Comparison of ENCODE assay signal across 10 cellular contexts in the genomic region with DNA sequence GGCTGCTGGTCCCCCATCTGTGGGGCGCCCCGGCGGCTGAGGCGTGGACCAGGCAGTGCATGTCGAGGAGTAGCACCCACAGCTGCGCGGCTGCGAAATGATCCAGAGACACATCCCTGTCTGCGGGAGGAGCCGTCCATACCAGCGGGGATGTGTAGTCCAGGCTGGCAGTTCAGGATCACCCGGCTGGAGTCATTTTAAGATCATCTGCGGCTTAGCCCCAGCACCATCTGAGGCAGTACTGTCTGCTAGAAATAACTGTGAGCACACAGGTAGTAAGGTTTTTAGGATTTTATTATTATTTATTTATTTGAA. TPM values are rescaled to one million over a fixed set of nuclear protein-coding genes. Genes with fewer than 3 reads are reported as not detected.
DNase-seq lines count a peak whose midpoint lies in the region; TF ChIP-seq lines count a peak whose summit lies in the region.
"Had no signal": no experiment of that assay in that cellular context is flagged by ENCODE, and none has a peak within 500 bp of the region (broad histone marks: within the 10 kb centered on the region; RNA-seq: fewer than 3 reads in every experiment).

No MANE protein-coding gene starts in this region.

- H2BK15ac ChIP-seq in neuronal stem cell (ENCODE audit: low read length), result no peak overlapping the region

- H2BK12ac ChIP-seq in neuronal stem cell (ENCODE audit: low read length), result no peak overlapping the region

- no CpG with 5 or more reads among the region's 13 CpGs for WGBS in neuronal stem cell (ENCODE audit: extremely low coverage in 2 of 2, insufficient read length in 2 of 2, insufficient replicate concordance in 1 of 2), 2 donors

- H4K91ac ChIP-seq in neuronal stem cell (ENCODE audit: low read depth, low read length, poor library complexity), result no peak overlapping the region

- intact Hi-C loops in breast epithelium (cut with DNase I; ENCODE audit: low total_unique reads), result loop anchor here (10.0 kb wide), 1 partner anchor 186 kb away; the partner anchor contains the start of genes IZUMO4 and MOB3A

- peaks cover 41% of the 10 kb centered on the region for H3K79me1 ChIP-seq in neuronal stem cell (ENCODE audit: low read depth, low read length)

- H3K4me1 ChIP-seq in BLaER1 treated with 17β-estradiol and CSF1 and Interleukin-3, amounts not matched to agents 10 nM and 100 nM, result peaks cover 62 to 81% (median 75%) of the 10 kb centered on the region in 10 experiments
- H3K4me1 ChIP-seq in breast epithelium (peaks cover 11 to 13% of the 10 kb centered on the region in 2 donors), neuronal stem cell (ENCODE audit: control insufficient read depth in 2 of 2, insufficient read depth in 1 of 2, low read depth in 1 of 2, low read length in 2 of 2) (peaks cover 7 to 16% of the 10 kb centered on the region in 2 donors)

- DNase-seq in breast epithelium (ENCODE audit: low spot score in 2 of 2), result no peak
- DNase-seq in neuronal stem cell (ENCODE audit: low spot score), result no peak
- DNase-seq in GM19238 (ENCODE audit: insufficient read length, low spot score), result no peak
- no peak for DNase-seq in SIG-M5 treated with dmso at 0.1 percent for 504 hours (lab: John Stamatoyannopoulos, UW; ENCODE audit: unreplicated experiment)
- DNase-seq in GM20000 (ENCODE audit: low spot score), result no peak
- DNase-seq: DMS 273 treated with DMSO at 0.1 percent for 48 hours, NCI-H1417, NCI-H510A, nephron progenitor cell had no signal

- TF ChIP-seq POLR2A in breast epithelium (IDR thresholded peaks at IDR 0.05), result no peak

- H3K4ac ChIP-seq in neuronal stem cell (ENCODE audit: low read length), result no peak overlapping the region

- no peaks in the 10 kb centered on the region for H3K9me3 ChIP-seq in BLaER1 treated with 17β-estradiol and CSF1 and Interleukin-3, amounts not matched to agents 10 nM and 100 nM (replicated peaks in 1 of 11)
- H3K9me3 ChIP-seq in breast epithelium, result no peaks in the 10 kb centered on the region
- peaks cover 0 to 4% of the 10 kb centered on the region in 2 donors for H3K9me3 ChIP-seq in neuronal stem cell (replicated peaks in 1 of 2; ENCODE audit: control insufficient read depth in 2 of 2, insufficient read depth in 1 of 2, low read depth in 1 of 2, low read length in 2 of 2)

- peak overlapping the region in 2 of 10 experiments; percentile 9 to 21; a peak in 2 of 20 replicates for H3K4me3 ChIP-seq in BLaER1 treated with 17β-estradiol and CSF1 and Interleukin-3, amounts not matched to agents 10 nM and 100 nM
- H3K4me3 ChIP-seq in breast epithelium (peak overlapping the region in 2 of 3 donors; percentile 32 to 52), neuronal stem cell (ENCODE audit: low read length in 2 of 2) (no peak overlapping the region)

- peaks cover 64 to 78% (median 68%) of the 10 kb centered on the region in 11 experiments for H4K20me1 ChIP-seq in BLaER1 treated with 17β-estradiol and CSF1 and Interleukin-3, amounts not matched to agents 10 nM and 100 nM

- H3K14ac ChIP-seq in neuronal stem cell (ENCODE audit: low read length), result peak overlapping the region; percentile 71

- peak overlapping the region; percentile 36 to 91 (median 64); a peak in 20 of 22 replicates for H3K9ac ChIP-seq in BLaER1 treated with 17β-estradiol and CSF1 and Interleukin-3, amounts not matched to agents 10 nM and 100 nM
- H3K9ac ChIP-seq in neuronal stem cell (ENCODE audit: low read depth, low read length, poor library complexity), result no peak overlapping the region

- H3K4me2 ChIP-seq in BLaER1 treated with 17β-estradiol and CSF1 and Interleukin-3, amounts not matched to agents 10 nM and 100 nM, result peak overlapping the region; percentile 82 to 97 (median 95)
- no peak overlapping the region for H3K4me2 ChIP-seq in neuronal stem cell (ENCODE audit: insufficient read depth, low read length, poor library complexity, severe bottlenecking)

- H3K36me3 ChIP-seq in BLaER1 treated with 17β-estradiol and CSF1 and Interleukin-3, amounts not matched to agents 10 nM and 100 nM, result peaks cover 16 to 33% (median 23%) of the 10 kb centered on the region in 11 experiments
- no peaks in the 10 kb centered on the region for H3K36me3 ChIP-seq in breast epithelium
- peaks cover 15 to 51% of the 10 kb centered on the region in 2 donors for H3K36me3 ChIP-seq in neuronal stem cell (replicated peaks in 1 of 2; ENCODE audit: control insufficient read depth in 2 of 2, insufficient read depth in 2 of 2, low read length in 2 of 2)

- H3K23ac ChIP-seq in neuronal stem cell (ENCODE audit: low read depth, low read length, poor library complexity), result peak overlapping the region; percentile 85

- peak overlapping the region in 8 of 11 experiments; percentile 9 to 92 (median 34); a peak in 8 of 22 replicates for H3K27ac ChIP-seq in BLaER1 treated with 17β-estradiol and CSF1 and Interleukin-3, amounts not matched to agents 10 nM and 100 nM
- H3K27ac ChIP-seq in breast epithelium (peak overlapping the region; percentile 93 to 94), neuronal stem cell (replicated peaks; ENCODE audit: low read length) (no peak overlapping the region)

- H2BK120ac ChIP-seq in neuronal stem cell (ENCODE audit: low read depth, low read length), result no peak overlapping the region

- H2AK5ac ChIP-seq in neuronal stem cell (ENCODE audit: low read depth, low read length), result peak overlapping the region; percentile 43

- H3K27me3 ChIP-seq in BLaER1 treated with 17β-estradiol and CSF1 and Interleukin-3, amounts not matched to agents 10 nM and 100 nM, result no peaks in the 10 kb centered on the region
- H3K27me3 ChIP-seq in breast epithelium (no peaks in the 10 kb centered on the region), neuronal stem cell (ENCODE audit: control insufficient read depth in 3 of 3, insufficient read depth in 3 of 3, low read depth in 1 of 3, low read length in 3 of 3) (no peaks in the 10 kb centered on the region)

- no peak overlapping the region for H4K8ac ChIP-seq in neuronal stem cell (ENCODE audit: low read depth, low read length)

- no peak overlapping the region for H3K18ac ChIP-seq in neuronal stem cell (ENCODE audit: low read length)

- TF ChIP-seq CTCF in breast epithelium (IDR thresholded peaks at IDR 0.05) (no peak), GM20000 (IDR thresholded peaks at IDR 0.05; ENCODE audit: extremely low read depth, missing control alignments) (no peak)

- H2BK5ac ChIP-seq in neuronal stem cell (ENCODE audit: low read length), result peak overlapping the region; percentile 53

- no peak overlapping the region for H2AFZ ChIP-seq in neuronal stem cell (ENCODE audit: low read length)

RNA-seq across cellular contexts. Expression of gene ADAT3, which starts 3.1 kb away (rescaled TPM):
- 1 to 10 TPM; 1.1 to 5.4 (median 4.9) TPM for total RNA-seq in breast epithelium
- 4.4 TPM for polyA plus RNA-seq in neuronal stem cell (2013, experiment 1 of 2)
- 3.8 TPM for polyA plus RNA-seq in neuronal stem cell (2013, experiment 2 of 2)

RNA-seq across cellular contexts. Expression of gene SCAMP4, which starts 3.1 kb away (rescaled TPM):
- 10 to 100 TPM; 41.4 to 66.6 (median 44.6) TPM for total RNA-seq in breast epithelium
- 49.3 TPM for polyA plus RNA-seq in neuronal stem cell (2013, experiment 1 of 2)
- 49.1 TPM for polyA plus RNA-seq in neuronal stem cell (2013, experiment 2 of 2)

RNA-seq across cellular contexts. Expression of gene ABHD17A, which starts 23.0 kb away (rescaled TPM):
- 10 to 100 TPM; 62.4 to 81.3 (median 76.0) TPM for total RNA-seq in breast epithelium
- 44.4 TPM for polyA plus RNA-seq in neuronal stem cell (2013, experiment 1 of 2)
- polyA plus RNA-seq in neuronal stem cell (2013, experiment 2 of 2), result 44.1 TPM

RNA-seq across cellular contexts. Expression of gene CSNK1G2, which starts 32.7 kb away (rescaled TPM):
- total RNA-seq in breast epithelium, result 10 to 100 TPM; 31.5 to 76.7 (median 68.2) TPM
- polyA plus RNA-seq in neuronal stem cell (2013, experiment 1 of 2), result 162 TPM
- 157 TPM for polyA plus RNA-seq in neuronal stem cell (2013, experiment 2 of 2)

RNA-seq across cellular contexts. Expression of gene KLF16, which starts 44.9 kb away (rescaled TPM):
- 1 to 10 TPM; 2.9 to 4.6 (median 4.1) TPM for total RNA-seq in breast epithelium
- 12.8 TPM for polyA plus RNA-seq in neuronal stem cell (2013, experiment 1 of 2)
- 12.5 TPM for polyA plus RNA-seq in neuronal stem cell (2013, experiment 2 of 2)

Comparison
In these comparisons a context has a peak if more than half of its experiments do, and no peak if none do; other contexts are left out.
1. H3K4me3 ChIP-seq: peak in breast epithelium (2 of 3); none in neuronal stem cell (0 of 2).